8 cellular contexts compared by ENCODE assay signal in genomic region chrX:130166503-130166777, GRCh38. TPM values are rescaled to one million over a fixed set of nuclear protein-coding genes. Genes with fewer than 3 reads are reported as not detected.
DNase-seq lines count a peak whose midpoint lies in the region; ATAC-seq and TF ChIP-seq lines count a peak whose summit lies in the region.

No MANE protein-coding gene starts in this region.

- H3K9me3 Mint-ChIP-seq in activated naive CD4-positive, alpha-beta T cell treated with anti-CD3 and anti-CD28 coated beads, Interleukin-2, amount 10 ng/mL, durations not matched to agents 7 days and 5 days: no peaks in the 10 kb centered on the region
- H3K9me3 Mint-ChIP-seq in type B pancreatic cell: no peaks in the 10 kb centered on the region

- CTCF ChIA-PET in activated naive CD4-positive, alpha-beta T cell treated with anti-CD3 and anti-CD28 coated beads, Interleukin-2, amount 10 ng/mL, durations not matched to agents 7 days and 5 days (lab: Charles Lee): no interaction called here

- intact Hi-C loops in body of pancreas (cut with DNase I): no loop called here

- no peak for ATAC-seq in body of pancreas
- no peak for ATAC-seq in lung (ENCODE audit: insufficient read depth, low FRiP score)
- no peak for ATAC-seq in HG03342 (IDR thresholded peaks at IDR 0.05; ENCODE audit: unreplicated experiment)

- H3K4me1 ChIP-seq in body of pancreas (peaks cover 31% of the 10 kb centered on the region), lung (ENCODE audit: control insufficient read depth in 2 of 2, insufficient read depth in 2 of 2, low read length in 2 of 2) (peaks cover 0 to 6% of the 10 kb centered on the region in 2 donors)

- no peaks in the 10 kb centered on the region for H3K27me3 Mint-ChIP-seq in activated naive CD4-positive, alpha-beta T cell treated with anti-CD3 and anti-CD28 coated beads, Interleukin-2, amount 10 ng/mL, durations not matched to agents 7 days and 5 days
- peaks cover 9% of the 10 kb centered on the region for H3K27me3 Mint-ChIP-seq in type B pancreatic cell

- WGBS in body of pancreas, 2 donors: 0% methylated on average over 4 of the region's 4 CpGs
- 0 to 39% methylated on average over 4 of the region's 4 CpGs for WGBS in lung, 2 donors

- peak overlapping the region; percentile 88 for H3K4me3 Mint-ChIP-seq in activated naive CD4-positive, alpha-beta T cell treated with anti-CD3 and anti-CD28 coated beads, Interleukin-2, amount 10 ng/mL, durations not matched to agents 7 days and 5 days
- peak overlapping the region; percentile 88 for H3K4me3 Mint-ChIP-seq in type B pancreatic cell

- peak overlapping the region; percentile 95 for H3K27ac Mint-ChIP-seq in activated naive CD4-positive, alpha-beta T cell treated with anti-CD3 and anti-CD28 coated beads, Interleukin-2, amount 10 ng/mL, durations not matched to agents 7 days and 5 days
- H3K27ac Mint-ChIP-seq in type B pancreatic cell: peak overlapping the region; percentile 87

- no peaks in the 10 kb centered on the region for H3K9me3 ChIP-seq in body of pancreas
- peaks cover 0 to 5% of the 10 kb centered on the region in 2 donors for H3K9me3 ChIP-seq in lung (ENCODE audit: control insufficient read depth in 2 of 2, insufficient read depth in 1 of 2, low read length in 1 of 2)

- H3K4me3 ChIP-seq in body of pancreas (peak overlapping the region; percentile 22 to 30), lung (peak overlapping the region; percentile 18)

- peaks cover 8% of the 10 kb centered on the region for H3K36me3 Mint-ChIP-seq in activated naive CD4-positive, alpha-beta T cell treated with anti-CD3 and anti-CD28 coated beads, Interleukin-2, amount 10 ng/mL, durations not matched to agents 7 days and 5 days
- H3K36me3 Mint-ChIP-seq in type B pancreatic cell: peaks cover 3% of the 10 kb centered on the region

- H3K27me3 ChIP-seq in body of pancreas (no peaks in the 10 kb centered on the region), lung (ENCODE audit: control insufficient read depth, insufficient read depth) (peaks cover 3% of the 10 kb centered on the region)

- H3K36me3 ChIP-seq in body of pancreas (replicated peaks in 1 of 2; ENCODE audit: insufficient read depth in 1 of 2, low read depth in 2 of 2): no peaks in the 10 kb centered on the region
- no peaks in the 10 kb centered on the region for H3K36me3 ChIP-seq in lung (ENCODE audit: control insufficient read depth in 2 of 2, insufficient read depth in 2 of 2, low read length in 2 of 2)

- no peak for TF ChIP-seq POLR2A in body of pancreas (IDR thresholded peaks at IDR 0.05)

- TF ChIP-seq CTCF in body of pancreas (IDR thresholded peaks at IDR 0.05) (no peak), lung (IDR thresholded peaks at IDR 0.05; ENCODE audit: control extremely low read depth, extremely low read depth) (no peak), type B pancreatic cell (conservative IDR thresholded peaks at IDR 0.05) (no peak)

- peaks cover 52% of the 10 kb centered on the region for H3K4me1 Mint-ChIP-seq in activated naive CD4-positive, alpha-beta T cell treated with anti-CD3 and anti-CD28 coated beads, Interleukin-2, amount 10 ng/mL, durations not matched to agents 7 days and 5 days
- H3K4me1 Mint-ChIP-seq in type B pancreatic cell (ENCODE audit: unreplicated experiment): no peaks in the 10 kb centered on the region

- DNase-seq in activated naive CD4-positive, alpha-beta T cell treated with anti-CD3 and anti-CD28 coated beads, Interleukin-2, amount 10 ng/mL, durations not matched to agents 7 days and 5 days: no peak
- no peak for DNase-seq in activated naive CD4-positive, alpha-beta T cell treated with anti-CD3 and anti-CD28 coated beads, Interleukin-2, amount 50 U/mL, for 16 hours
- no peak for DNase-seq in body of pancreas
- no peak for DNase-seq in lung (ENCODE audit: low spot score)
- no peak for DNase-seq in type B pancreatic cell (ENCODE audit: extremely low spot score, unreplicated experiment)
- DNase-seq in NCI-H2107 treated with DMSO at 0.1 percent for 48 hours (lab: John Stamatoyannopoulos, UW; ENCODE audit: unreplicated experiment): no peak
- no peak for DNase-seq in central memory CD4-positive, alpha-beta T cell

- H3K27ac ChIP-seq in body of pancreas (peak overlapping the region; percentile 71 to 93 (median 81)), lung (ENCODE audit: low read depth in 1 of 2, low read length in 1 of 2) (peak overlapping the region; percentile 88 to 96)

RNA-seq across cellular contexts. Expression of gene AIFM1, which starts 0.8 kb away (rescaled TPM):
- 10 to 100 TPM; 14.8 to 22.4 TPM for total RNA-seq in body of pancreas
- 10 to 100 TPM; 14.4 to 35.8 TPM for total RNA-seq in lung
- 10 to 100 TPM; 27.8 to 34.6 TPM for polyA plus RNA-seq in lung
- 48.5 and 51.9 TPM in 2 replicates for total RNA-seq in type B pancreatic cell (ENCODE audit: low replicate concordance)

RNA-seq across cellular contexts. Expression of gene RAB33A, which starts 5.3 kb away (rescaled TPM):
- total RNA-seq in body of pancreas (under 1 TPM in 1 of 2 donors, not detected in 1; 0.78 TPM), lung (1 to 10 TPM in 1 of 2 donors, under 1 TPM in 1; 0.67 to 2.0 TPM), type B pancreatic cell (ENCODE audit: low replicate concordance) (1.8 and 3.5 TPM in 2 replicates)
- polyA plus RNA-seq in lung: 10 to 100 TPM in 1 of 2 donors, under 1 TPM in 1; 0.37 to 10.0 TPM

RNA-seq across cellular contexts. Expression of gene ELF4, which starts 56.1 kb away (rescaled TPM):
- total RNA-seq in body of pancreas (1 to 10 TPM; 1.6 to 3.6 TPM), lung (10 to 100 TPM; 12.6 to 20.2 TPM), type B pancreatic cell (ENCODE audit: low replicate concordance) (7.8 and 20.6 TPM in 2 replicates)
- polyA plus RNA-seq in lung: 10 to 100 TPM in 1 of 2 donors, 1 to 10 TPM in 1; 5.9 to 24.5 TPM
